Comparison of ENCODE assay signal across 16 cellular contexts in the genomic region with DNA sequence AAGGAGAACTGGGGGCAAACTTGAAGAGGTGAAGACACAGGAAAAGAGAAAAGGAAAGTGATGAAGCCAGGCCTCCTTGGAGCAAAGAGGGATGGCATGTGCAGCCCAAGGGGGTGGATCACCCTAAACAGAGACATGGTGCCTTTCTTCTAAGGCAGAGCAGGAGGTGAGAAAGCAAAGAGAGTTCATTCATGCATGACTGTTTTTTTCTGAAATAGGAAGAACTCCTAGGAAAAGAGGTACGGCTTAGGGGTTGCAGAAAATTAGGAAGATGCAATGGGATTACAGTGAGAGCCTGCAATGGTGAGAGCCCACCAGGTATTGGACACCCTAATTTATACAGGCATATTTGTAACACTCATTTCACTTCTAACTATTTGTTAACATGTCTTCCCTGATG. TPM values are rescaled to one million over a fixed set of nuclear protein-coding genes. Genes with fewer than 3 reads are reported as not detected.
DNase-seq lines count a peak whose midpoint lies in the region; ATAC-seq, FAIRE-seq and TF ChIP-seq lines count a peak whose summit lies in the region.
"Had no signal": no experiment of that assay in that cellular context is flagged by ENCODE, and none has a peak within 500 bp of the region (broad histone marks: within the 10 kb centered on the region; RNA-seq: fewer than 3 reads in every experiment).

No MANE protein-coding gene starts in this region.

- FAIRE-seq in astrocyte (lab: Jason Lieb, UNC), result no peak
- FAIRE-seq: H54 had no signal

- no peaks in the 10 kb centered on the region for H3K9me3 ChIP-seq in right cardiac atrium (ENCODE audit: control insufficient read depth, low read length)
- H3K9me3 ChIP-seq in astrocyte (ENCODE audit: insufficient read depth, low read depth, low read length), result no peaks in the 10 kb centered on the region
- H3K9me3 ChIP-seq in aorta (ENCODE audit: control insufficient read depth, low read length), result no peaks in the 10 kb centered on the region
- H3K9me3 ChIP-seq: right atrium auricular region had no signal

- no peak for DNase-seq in right cardiac atrium
- no peak for DNase-seq in Right ventricle myocardium inferior (ENCODE audit: missing footprints)
- DNase-seq in astrocyte (ENCODE audit: low read depth), result no peak
- no peak for DNase-seq in mesothelial cell of epicardium (ENCODE audit: low spot score in 2 of 2, unreplicated experiment in 2 of 2)
- DNase-seq in aorta, result no peak
- no peak for DNase-seq in NCI-H128 (lab: John Stamatoyannopoulos, UW; ENCODE audit: unreplicated experiment)
- DNase-seq in DMS153 (lab: John Stamatoyannopoulos, UW), result no peak
- no peak for DNase-seq in C1 segment of cervical spinal cord (lab: John Stamatoyannopoulos, UW)
- DNase-seq: erythroblast; head of caudate nucleus; Kasumi-1; NCI-H526; stimulated activated CD4-positive, alpha-beta T cell treated with anti-CD3 and anti-CD28 coated beads, Interleukin-4, amount 100 ng/mL, for 1 hour had no signal

- H3K27me3 ChIP-seq in right cardiac atrium (ENCODE audit: control insufficient read depth, insufficient read depth) (no peaks in the 10 kb centered on the region), astrocyte (ENCODE audit: insufficient read depth, low read length) (no peaks in the 10 kb centered on the region), aorta (ENCODE audit: control insufficient read depth in 1 of 2, insufficient read depth in 2 of 2, low read length in 1 of 2) (no peaks in the 10 kb centered on the region)
- H3K27me3 ChIP-seq: right atrium auricular region had no signal

- peaks cover 94% of the 10 kb centered on the region for H4K20me1 ChIP-seq in astrocyte (ENCODE audit: insufficient read depth, low read length)

- H3K36me3 Mint-ChIP-seq in astrocyte (ENCODE audit: low read depth, unreplicated experiment) (peaks cover 20% of the 10 kb centered on the region), mesothelial cell of epicardium (peaks cover 2% of the 10 kb centered on the region)

- H3K4me1 ChIP-seq in right cardiac atrium (ENCODE audit: control insufficient read depth, insufficient read depth, low read length) (peaks cover 32% of the 10 kb centered on the region), astrocyte (ENCODE audit: insufficient read depth, low read length) (peaks cover 61% of the 10 kb centered on the region), aorta (ENCODE audit: control insufficient read depth in 1 of 2, insufficient read depth in 2 of 2, low read length in 2 of 2) (peaks cover 16 to 23% of the 10 kb centered on the region in 2 donors)

- H3K36me3 ChIP-seq in astrocyte (ENCODE audit: insufficient read depth, low read length) (peaks cover 16% of the 10 kb centered on the region), aorta (ENCODE audit: control insufficient read depth in 1 of 2, insufficient read depth in 2 of 2, low read length in 1 of 2) (no peaks in the 10 kb centered on the region)
- H3K36me3 ChIP-seq: right atrium auricular region had no signal

- H3K79me2 ChIP-seq in astrocyte (ENCODE audit: insufficient read depth, low read length), result peaks cover 100% of the 10 kb centered on the region

- WGBS in right cardiac atrium, result 100% methylated on average over 1 of the region's 1 CpG
- 95 to 97% methylated on average over 1 of the region's 1 CpG for WGBS in aorta, 2 donors

- no peak overlapping the region for H3K9ac ChIP-seq in astrocyte (ENCODE audit: low read length)

- TF ChIP-seq CTCF in astrocyte (IDR thresholded peaks at IDR 0.05; ENCODE audit: insufficient read depth, low read depth, low read length) (no peak), mesothelial cell of epicardium (IDR thresholded peaks at IDR 0.05; ENCODE audit: unreplicated experiment) (no peak)

- H3K27ac Mint-ChIP-seq in astrocyte (ENCODE audit: unreplicated experiment) (no peak overlapping the region), mesothelial cell of epicardium (peak overlapping the region; percentile 21)
- H3K27ac Mint-ChIP-seq: T-helper 1 cell treated with Interleukin-12 subunit alpha and Interleukin-12 subunit beta and Interleukin-4 antibody, amounts not matched to agents 30 μg/mL and 1 μg/mL, for 36 hours had no signal

- H3K4me3 ChIP-seq in right cardiac atrium (ENCODE audit: low read length) (no peak overlapping the region), astrocyte (ENCODE audit: insufficient read depth, low read depth, low read length) (no peak overlapping the region), aorta (ENCODE audit: low read length in 2 of 2) (no peak overlapping the region)
- H3K4me3 ChIP-seq: right atrium auricular region had no signal

- ATAC-seq in right cardiac atrium (no peak), Right ventricle myocardium inferior (no peak), aorta (ENCODE audit: low FRiP score) (no peak)

- peak overlapping the region; percentile 41 for H3K4me3 Mint-ChIP-seq in astrocyte (ENCODE audit: unreplicated experiment)
- no peak overlapping the region for H3K4me3 Mint-ChIP-seq in mesothelial cell of epicardium
- H3K4me3 Mint-ChIP-seq: T-helper 1 cell treated with Interleukin-12 subunit alpha and Interleukin-12 subunit beta and Interleukin-4 antibody, amounts not matched to agents 30 μg/mL and 1 μg/mL, for 36 hours had no signal

- intact Hi-C loops in right cardiac atrium (cut with DNase I), result loop anchor here in 1 of 4 donors (10.0 kb wide), 1 partner anchor 63 kb away; no protein-coding TSS in a partner anchor
- intact Hi-C loops in Right ventricle myocardium inferior (cut with DNase I), result no loop called here
- intact Hi-C loops in aorta (cut with DNase I), result loop anchor here in 1 of 2 donors (5.0 kb wide), 1 partner anchor 65 kb away; no protein-coding TSS in a partner anchor

- H3K4me1 Mint-ChIP-seq in astrocyte (ENCODE audit: low read depth, unreplicated experiment), result peaks cover 74% of the 10 kb centered on the region
- peaks cover 51% of the 10 kb centered on the region for H3K4me1 Mint-ChIP-seq in mesothelial cell of epicardium

- H3K9me3 Mint-ChIP-seq in astrocyte (ENCODE audit: unreplicated experiment) (no peaks in the 10 kb centered on the region), mesothelial cell of epicardium (no peaks in the 10 kb centered on the region)
- H3K9me3 Mint-ChIP-seq: T-helper 1 cell treated with Interleukin-12 subunit alpha and Interleukin-12 subunit beta and Interleukin-4 antibody, amounts not matched to agents 30 μg/mL and 1 μg/mL, for 36 hours had no signal

- H3K4me2 ChIP-seq in astrocyte (ENCODE audit: low read length), result peak overlapping the region; percentile 47

- peak overlapping the region; percentile 17 for H3K27ac ChIP-seq in right cardiac atrium (ENCODE audit: low read length)
- H3K27ac ChIP-seq in astrocyte (ENCODE audit: low read depth, low read length), result no peak overlapping the region
- H3K27ac ChIP-seq in aorta (ENCODE audit: low read depth in 1 of 2, low read length in 2 of 2), result peak overlapping the region; percentile 37 to 84

- H2AFZ ChIP-seq in astrocyte (ENCODE audit: low read depth, low read length), result no peak overlapping the region

- H3K27me3 Mint-ChIP-seq in astrocyte (ENCODE audit: low read depth, unreplicated experiment) (no peaks in the 10 kb centered on the region), mesothelial cell of epicardium (ENCODE audit: low read depth) (no peaks in the 10 kb centered on the region)

RNA-seq across cellular contexts. Expression of gene ITGB1, which starts 15.9 kb away (rescaled TPM):
- total RNA-seq in right cardiac atrium (100 to 1,000 TPM; 453 to 583 (median 494) TPM), Right ventricle myocardium inferior (583 TPM), astrocyte (2,575 and 2,956 TPM in 2 replicates), mesothelial cell of epicardium (294 to 307 TPM (median 307 TPM) in 3 replicates), aorta (1,000 to 10,000 TPM in 1 of 2 donors, 100 to 1,000 TPM in 1; 870 to 1,426 TPM)
- polyA plus RNA-seq in right cardiac atrium (259 TPM), aorta (100 to 1,000 TPM; 678 to 697 TPM)
